In the genomic region with DNA sequence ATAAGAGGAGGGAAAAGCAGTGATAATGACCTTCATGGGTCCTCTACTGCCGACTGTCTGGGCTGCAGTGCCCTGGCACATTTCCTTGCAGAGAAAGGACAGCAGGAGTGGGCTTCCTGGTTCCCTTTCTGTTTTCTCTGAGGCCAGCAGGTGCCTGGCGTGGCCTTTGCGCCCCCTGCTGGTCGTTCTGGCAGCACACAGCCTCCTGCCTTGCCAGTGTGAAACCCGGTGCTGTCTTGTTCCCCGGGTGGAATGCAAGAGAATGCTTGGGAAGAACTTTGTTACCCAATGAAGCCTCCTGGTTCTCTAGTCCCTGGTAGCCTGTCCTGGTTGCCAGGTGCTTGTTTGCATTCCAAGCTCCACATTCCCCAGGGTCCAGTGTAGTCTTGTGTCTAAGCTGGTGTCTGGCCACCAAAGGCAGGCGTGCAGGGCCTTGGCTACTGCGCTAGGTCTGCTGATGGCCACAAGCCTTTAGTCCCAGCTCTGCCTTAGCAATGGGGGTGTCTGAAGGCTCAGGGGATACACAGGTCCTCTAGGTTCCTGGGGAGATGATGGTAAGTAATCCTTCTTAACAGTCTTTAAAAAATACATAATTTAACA, we compare ENCODE assay signal across 8 cellular contexts.
DNase-seq lines count a peak whose midpoint lies in the region; ATAC-seq lines count a peak whose summit lies in the region.

No MANE protein-coding gene starts in this region.

- DNase-seq in NCI-H187 (lab: John Stamatoyannopoulos, UW) (peak; percentile 7 to 12), NCI-H187 treated with DMSO at 0.1 percent for 48 hours (lab: John Stamatoyannopoulos, UW) (no peak), NCI-H510A (lab: John Stamatoyannopoulos, UW) (peak; percentile 55), midbrain (lab: John Stamatoyannopoulos, UW) (peak; percentile 66)
- peak; percentile 31 to 46 for DNase-seq in activated CD4-positive, alpha-beta T cell treated with anti-CD3 and anti-CD28 coated beads, Interleukin-2, amount 50 U/mL, for 4 hours
- peak; percentile 42 for DNase-seq in effector CD4-positive, alpha-beta T cell
- DNase-seq in stimulated activated CD8-positive, alpha-beta memory T cell treated with anti-CD3 and anti-CD28 coated beads, Interleukin-4, amount 100 ng/mL, for 4 hours (ENCODE audit: low read depth in 2 of 2, low spot score in 1 of 2): peak; percentile 7 to 8

- ATAC-seq in HG02885 (IDR thresholded peaks at IDR 0.05; ENCODE audit: poor library complexity, unreplicated experiment): peak; percentile 90
